Comparison of ENCODE assay signal across 8 cellular contexts in genomic region chr1:36322786-36323635, GRCh38. TPM values are rescaled to one million over a fixed set of nuclear protein-coding genes. Genes with fewer than 3 reads are reported as not detected.
DNase-seq lines count a peak whose midpoint lies in the region; ATAC-seq and TF ChIP-seq lines count a peak whose summit lies in the region.

No MANE protein-coding gene starts in this region.

- H4K20me1 ChIP-seq in neural cell (ENCODE audit: insufficient read depth): no peaks in the 10 kb centered on the region

- H3K4me3 ChIP-seq in fibroblast of the aortic adventitia (ENCODE audit: low read depth, low read length): peak overlapping the region; percentile 82
- H3K4me3 ChIP-seq in neural cell (ENCODE audit: low read length): peak overlapping the region; percentile 45

- no peak for TF ChIP-seq EP300 in neural cell (conservative IDR thresholded peaks at IDR 0.05; ENCODE audit: poor library complexity, severe bottlenecking)

- no peak overlapping the region for H3K9ac ChIP-seq in neural cell (ENCODE audit: low read length)

- ATAC-seq in HG02884 (IDR thresholded peaks at IDR 0.05; ENCODE audit: unreplicated experiment): no peak

- no peak for TF ChIP-seq RAD21 in neural cell (conservative IDR thresholded peaks at IDR 0.05)

- no peak overlapping the region for H2AFZ ChIP-seq in neural cell (ENCODE audit: low read depth, low read length)

- no peaks in the 10 kb centered on the region for H3F3A ChIP-seq in neural cell (ENCODE audit: insufficient read depth, low read length, poor library complexity, severe bottlenecking)

- peak; percentile 79 for DNase-seq in EL
- peak; percentile 17 for DNase-seq in HT1080 (ENCODE audit: low read depth)
- peak; percentile 80 for DNase-seq in activated CD8-positive, alpha-beta memory T cell treated with anti-CD3 and anti-CD28 coated beads, Interleukin-2, amount 50 U/mL, for 48 hours
- peak; percentile 58 for DNase-seq in fibroblast of the aortic adventitia (ENCODE audit: low read depth)
- no peak for DNase-seq in NOMO-1 treated with dmso at 0.1 percent for 144 hours (lab: John Stamatoyannopoulos, UW; ENCODE audit: unreplicated experiment)
- no peak for DNase-seq in AML-193 (lab: John Stamatoyannopoulos, UW)

- H3K9me3 ChIP-seq in neural cell (ENCODE audit: low read length): no peaks in the 10 kb centered on the region

- H3K27ac ChIP-seq in neural cell (ENCODE audit: low read length): no peak overlapping the region

- H3K27me3 ChIP-seq in neural cell (ENCODE audit: insufficient read depth, low read depth, low read length): peaks cover 37% of the 10 kb centered on the region

- no peaks in the 10 kb centered on the region for H3K36me3 ChIP-seq in neural cell (ENCODE audit: insufficient read depth, low read length)

- TF ChIP-seq CTCF in fibroblast of the aortic adventitia (IDR thresholded peaks at IDR 0.05; ENCODE audit: insufficient read depth, low read length) (no peak), neural cell (IDR thresholded peaks at IDR 0.05; ENCODE audit: poor library complexity, severe bottlenecking) (no peak)

- no peaks in the 10 kb centered on the region for H3K79me2 ChIP-seq in neural cell (replicated peaks; ENCODE audit: insufficient read depth, low read length)

- no peaks in the 10 kb centered on the region for H3K9me2 ChIP-seq in neural cell (ENCODE audit: insufficient read depth, low read length)

- H3K4me2 ChIP-seq in neural cell (ENCODE audit: low read length): no peak overlapping the region

TF ChIP-seq in neural cell, 6 proteins besides CTCF, POLR2A, EP300 and RAD21:
- TF ChIP-seq SMC3 (conservative IDR thresholded peaks at IDR 0.05; ENCODE audit: poor library complexity) (no peak), MXI1 (conservative IDR thresholded peaks at IDR 0.05; ENCODE audit: poor library complexity, severe bottlenecking) (no peak), EZH2 (IDR thresholded peaks at IDR 0.05; ENCODE audit: borderline replicate concordance, insufficient read depth, low read length, poor library complexity, severe bottlenecking) (no peak), POLR2AphosphoS5 (IDR thresholded peaks at IDR 0.05) (no peak), TAF1 (IDR thresholded peaks at IDR 0.05; ENCODE audit: low read depth) (no peak)
- TF ChIP-seq, protein P1, sequence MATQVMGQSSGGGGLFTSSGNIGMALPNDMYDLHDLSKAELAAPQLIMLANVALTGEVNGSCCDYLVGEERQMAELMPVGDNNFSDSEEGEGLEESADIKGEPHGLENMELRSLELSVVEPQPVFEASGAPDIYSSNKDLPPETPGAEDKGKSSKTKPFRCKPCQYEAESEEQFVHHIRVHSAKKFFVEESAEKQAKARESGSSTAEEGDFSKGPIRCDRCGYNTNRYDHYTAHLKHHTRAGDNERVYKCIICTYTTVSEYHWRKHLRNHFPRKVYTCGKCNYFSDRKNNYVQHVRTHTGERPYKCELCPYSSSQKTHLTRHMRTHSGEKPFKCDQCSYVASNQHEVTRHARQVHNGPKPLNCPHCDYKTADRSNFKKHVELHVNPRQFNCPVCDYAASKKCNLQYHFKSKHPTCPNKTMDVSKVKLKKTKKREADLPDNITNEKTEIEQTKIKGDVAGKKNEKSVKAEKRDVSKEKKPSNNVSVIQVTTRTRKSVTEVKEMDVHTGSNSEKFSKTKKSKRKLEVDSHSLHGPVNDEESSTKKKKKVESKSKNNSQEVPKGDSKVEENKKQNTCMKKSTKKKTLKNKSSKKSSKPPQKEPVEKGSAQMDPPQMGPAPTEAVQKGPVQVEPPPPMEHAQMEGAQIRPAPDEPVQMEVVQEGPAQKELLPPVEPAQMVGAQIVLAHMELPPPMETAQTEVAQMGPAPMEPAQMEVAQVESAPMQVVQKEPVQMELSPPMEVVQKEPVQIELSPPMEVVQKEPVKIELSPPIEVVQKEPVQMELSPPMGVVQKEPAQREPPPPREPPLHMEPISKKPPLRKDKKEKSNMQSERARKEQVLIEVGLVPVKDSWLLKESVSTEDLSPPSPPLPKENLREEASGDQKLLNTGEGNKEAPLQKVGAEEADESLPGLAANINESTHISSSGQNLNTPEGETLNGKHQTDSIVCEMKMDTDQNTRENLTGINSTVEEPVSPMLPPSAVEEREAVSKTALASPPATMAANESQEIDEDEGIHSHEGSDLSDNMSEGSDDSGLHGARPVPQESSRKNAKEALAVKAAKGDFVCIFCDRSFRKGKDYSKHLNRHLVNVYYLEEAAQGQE (IDR thresholded peaks at IDR 0.05; ENCODE audit: borderline replicate concordance): no peak
TF ChIP-seq in neural cell: peak in this region for 0.

RNA-seq across cellular contexts. Expression of gene EVA1B, which starts 0.4 kb away (rescaled TPM):
- total RNA-seq in HT1080 (2014; rRNA removed; shearing (Covaris generic)): 23.1 and 33.5 TPM in 2 replicates
- 54.4 and 66.9 TPM in 2 replicates for polyA plus RNA-seq in HT1080 (2015; cell fraction: cytosol; rRNA removed)
- polyA plus RNA-seq in HT1080 (2015; cell fraction: nucleus; rRNA removed): 20.0 and 24.7 TPM in 2 replicates
- 167 and 366 TPM in 2 replicates for total RNA-seq in fibroblast of the aortic adventitia (ENCODE audit: low replicate concordance)
- polyA plus RNA-seq in neural cell: 0.25 and 2.1 TPM in 2 replicates
- polyA minus RNA-seq in neural cell: not detected in 2 replicates

RNA-seq across cellular contexts. Expression of gene SH3D21, which starts 16.8 kb away (rescaled TPM):
- 0.88 and 2.6 TPM in 2 replicates for total RNA-seq in HT1080 (2014; rRNA removed; shearing (Covaris generic))
- polyA plus RNA-seq in HT1080 (2015; cell fraction: cytosol; rRNA removed): 0.21 and 0.53 TPM in 2 replicates
- polyA plus RNA-seq in HT1080 (2015; cell fraction: nucleus; rRNA removed): 7.3 and 7.5 TPM in 2 replicates
- 5.2 and 9.3 TPM in 2 replicates for total RNA-seq in fibroblast of the aortic adventitia (ENCODE audit: low replicate concordance)
- 2.6 and 2.8 TPM in 2 replicates for polyA plus RNA-seq in neural cell
- polyA minus RNA-seq in neural cell: 1.9 and 2.3 TPM in 2 replicates

Comparison
In these comparisons a context has a peak if more than half of its experiments do, and no peak if none do; other contexts are left out.
1. DNase-seq: peak in EL (single experiment), HT1080 (single experiment), activated CD8-positive, alpha-beta memory T cell treated with anti-CD3 and anti-CD28 coated beads, Interleukin-2, amount 50 U/mL, for 48 hours (single experiment) and fibroblast of the aortic adventitia (single experiment); none in NOMO-1 treated with dmso at 0.1 percent for 144 hours (single experiment) and AML-193 (0 of 2).